Comparison of ENCODE assay signal across 11 cellular contexts in genomic region chr7:125355899-125356298, GRCh38.
DNase-seq lines count a peak whose midpoint lies in the region; ATAC-seq and TF ChIP-seq lines count a peak whose summit lies in the region.
"Had no signal": no experiment of that assay in that cellular context is flagged by ENCODE, and none has a peak within 500 bp of the region (broad histone marks: within the 10 kb centered on the region; RNA-seq: fewer than 3 reads in every experiment).

No MANE protein-coding gene starts in this region.

- H2AFZ ChIP-seq in OCI-LY3 (ENCODE audit: low read depth, low read length): 0 out of 2 replicates have a peak overlapping the region, but pooled peaks have one; percentile 36

- ATAC-seq in GM18868 (IDR thresholded peaks at IDR 0.05; ENCODE audit: unreplicated experiment) (peak; percentile 92), HG02885 (IDR thresholded peaks at IDR 0.05; ENCODE audit: poor library complexity, unreplicated experiment) (peak; percentile 81)
- ATAC-seq: activated naive CD4-positive, alpha-beta T cell treated with anti-CD3 and anti-CD28 coated beads, Interleukin-2, amount 50 U/mL, for 72 hours; gastrocnemius medialis; pancreas had no signal

- no peaks in the 10 kb centered on the region for H3K27me3 ChIP-seq in OCI-LY3 (ENCODE audit: low read depth, low read length)
- H3K27me3 ChIP-seq: gastrocnemius medialis, pancreas had no signal

- peak overlapping the region; percentile 59 for H3K4me2 ChIP-seq in OCI-LY3 (ENCODE audit: low read length)

- DNase-seq in left kidney (ENCODE audit: low read depth, low spot score) (peak; percentile 20), cerebellar nuclear complex (lab: John Stamatoyannopoulos, UW) (no peak), DMS79 (lab: John Stamatoyannopoulos, UW) (no peak), NCI-H510A (lab: John Stamatoyannopoulos, UW) (no peak), NCI-H1105 treated with DMSO at 0.1 percent for 48 hours (lab: John Stamatoyannopoulos, UW) (no peak)
- DNase-seq: gastrocnemius medialis, pancreas had no signal

- H3K36me3 ChIP-seq in OCI-LY3 (replicated peaks; ENCODE audit: low read depth, low read length): no peaks in the 10 kb centered on the region
- H3K36me3 ChIP-seq: gastrocnemius medialis, pancreas had no signal

- no peaks in the 10 kb centered on the region for H3K79me2 ChIP-seq in OCI-LY3 (ENCODE audit: low read length)

- peak overlapping the region; percentile 24; the same call in 1 of the 2 replicates for H3K4me3 ChIP-seq in OCI-LY3 (ENCODE audit: low read length)
- H3K4me3 ChIP-seq: gastrocnemius medialis, pancreas had no signal

- H3K9ac ChIP-seq in OCI-LY3 (ENCODE audit: low read length): no peak overlapping the region

- peak overlapping the region; percentile 54 for H3K27ac ChIP-seq in OCI-LY3 (ENCODE audit: low read length)
- H3K27ac ChIP-seq: gastrocnemius medialis, pancreas had no signal

- no peak for TF ChIP-seq CTCF in OCI-LY3 (IDR thresholded peaks at IDR 0.05; ENCODE audit: low read depth, low read length)

- H4K20me1 ChIP-seq in OCI-LY3 (ENCODE audit: insufficient read depth, low read length): no peaks in the 10 kb centered on the region

- peaks cover 37% of the 10 kb centered on the region for H3K4me1 ChIP-seq in OCI-LY3 (ENCODE audit: low read length)
- H3K4me1 ChIP-seq: gastrocnemius medialis, pancreas had no signal

- H3K9me3 ChIP-seq in OCI-LY3 (ENCODE audit: insufficient read depth, low read length): no peaks in the 10 kb centered on the region
- H3K9me3 ChIP-seq: gastrocnemius medialis, pancreas had no signal
